In the genomic region with DNA sequence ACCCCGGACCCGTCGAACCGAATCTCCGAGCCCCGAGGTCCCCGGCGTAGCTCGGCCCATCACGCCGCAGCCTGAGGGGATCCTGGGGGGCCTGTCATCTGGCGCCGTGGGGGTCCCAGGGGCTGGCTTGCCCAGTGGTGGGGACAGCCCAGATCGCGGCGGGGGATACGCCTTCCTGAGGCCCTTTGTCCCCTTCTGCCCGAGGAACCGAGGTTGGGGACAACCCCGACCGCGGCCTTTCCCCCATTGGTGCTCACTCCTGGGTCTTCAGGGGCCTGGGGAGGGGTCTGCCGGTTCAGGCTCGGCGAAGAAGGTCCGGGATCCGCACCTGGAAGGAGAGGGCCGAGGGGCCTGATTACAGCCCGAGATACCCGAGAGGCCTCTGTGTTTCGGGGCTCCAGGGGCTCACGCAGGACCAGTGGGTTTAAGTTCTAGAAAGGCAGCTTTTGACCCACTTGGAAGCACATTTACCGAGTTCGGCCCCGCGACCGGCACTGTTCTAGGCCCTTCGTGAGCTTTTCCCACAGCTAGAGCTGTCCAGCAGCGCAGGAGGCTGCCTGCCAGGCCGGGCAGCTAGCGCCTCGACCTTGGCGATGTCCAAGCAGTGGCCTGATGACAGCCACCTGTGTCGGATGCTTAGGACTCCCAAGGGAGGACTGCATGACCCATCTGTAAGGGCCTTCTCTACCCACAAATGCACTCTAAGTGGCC, we compare ENCODE assay signal across 8 cellular contexts. TPM values are rescaled to one million over a fixed set of nuclear protein-coding genes. Genes with fewer than 3 reads are reported as not detected.
DNase-seq lines count a peak whose midpoint lies in the region; ATAC-seq and TF ChIP-seq lines count a peak whose summit lies in the region.

No MANE protein-coding gene starts in this region.

- CTCF ChIA-PET in SK-N-SH (lab: Yijun Ruan, JAX) = interaction anchor here (0.9 to 6.3 kb wide), 8 partner anchors 9 to 89 kb away, joined by 3 to 31 read pairs (median 14); no protein-coding TSS in a partner anchor

- TF ChIP-seq RAD21 in SK-N-SH (IDR thresholded peaks at IDR 0.05; ENCODE audit: low read length) = no peak

- H3K9ac ChIP-seq in H9 (ENCODE audit: extremely low read depth, insufficient read length, low read length) (peak overlapping the region; percentile 26), SK-N-SH (peak overlapping the region; percentile 88), neuronal stem cell (ENCODE audit: low read depth, low read length, poor library complexity) (peak overlapping the region; percentile 75)

- H3K79me2 ChIP-seq in H9 (ENCODE audit: insufficient read depth, low read length) = no peaks in the 10 kb centered on the region; the same call in 1 of the 2 replicates
- H3K79me2 ChIP-seq in SK-N-SH (ENCODE audit: insufficient read depth) = peaks cover 48% of the 10 kb centered on the region

- H4K5ac ChIP-seq in H9 (ENCODE audit: insufficient read length, low read depth, low read length) = no peak overlapping the region

- H3K18ac ChIP-seq in H9 (ENCODE audit: insufficient read length, low read depth, low read length) (no peak overlapping the region), neuronal stem cell (ENCODE audit: low read length) (peak overlapping the region; percentile 89)

- no peak overlapping the region for H2BK20ac ChIP-seq in H9 (ENCODE audit: low read depth, low read length, poor library complexity, severe bottlenecking)

- H3K4me3 ChIP-seq in GM06990 (replicated peaks; ENCODE audit: low read depth, low read length) (peak overlapping the region; percentile 86), SK-N-SH (ENCODE audit: low read depth in 2 of 2, low read length in 1 of 2) (peak overlapping the region; percentile 85 to 97), neuronal stem cell (ENCODE audit: low read length in 2 of 2) (peak overlapping the region; percentile 66 to 97)

- no peak overlapping the region for H4K91ac ChIP-seq in H9 (ENCODE audit: insufficient read length, low read depth, low read length)
- H4K91ac ChIP-seq in neuronal stem cell (ENCODE audit: low read depth, low read length, poor library complexity) = no peak overlapping the region

- DNase-seq in GM06990 (ENCODE audit: extremely low read depth, insufficient read length) (peak; percentile 24), H9 (no peak), SK-N-SH (no peak), fibroblast of gingiva (ENCODE audit: low read depth) (peak; percentile 10), neuronal stem cell (ENCODE audit: low spot score) (no peak), hippocampal formation (lab: John Stamatoyannopoulos, UW) (no peak), NCI-H2196 (lab: John Stamatoyannopoulos, UW; ENCODE audit: unreplicated experiment) (no peak)

- H2BK15ac ChIP-seq in H9 (ENCODE audit: low read depth, low read length) (no peak overlapping the region), neuronal stem cell (ENCODE audit: low read length) (no peak overlapping the region)

- H3K23ac ChIP-seq in H9 (ENCODE audit: insufficient read length, low read depth, low read length) = no peak overlapping the region
- peak overlapping the region; percentile 32 for H3K23ac ChIP-seq in neuronal stem cell (ENCODE audit: low read depth, low read length, poor library complexity)

- no peak overlapping the region for H3K27ac Mint-ChIP-seq in H9

- H4K20me1 ChIP-seq in H9 (ENCODE audit: control insufficient read depth, insufficient read depth, insufficient read length) = no peaks in the 10 kb centered on the region
- H4K20me1 ChIP-seq in SK-N-SH (ENCODE audit: insufficient read depth) = no peaks in the 10 kb centered on the region

- peaks cover 9% of the 10 kb centered on the region for H3K23me2 ChIP-seq in H9 (ENCODE audit: insufficient read length, low read depth, low read length, poor library complexity, severe bottlenecking)

- no peak overlapping the region for H3T11ph ChIP-seq in H9 (ENCODE audit: low read length)

- H3K4me1 ChIP-seq in H9 (ENCODE audit: insufficient read depth, low read length) (peaks cover 11% of the 10 kb centered on the region), SK-N-SH (ENCODE audit: control insufficient read depth in 1 of 2, insufficient read depth in 2 of 2, low read depth in 1 of 2, low read length in 1 of 2) (peaks cover 33 to 74% of the 10 kb centered on the region in 2 experiments), neuronal stem cell (ENCODE audit: control insufficient read depth in 2 of 2, insufficient read depth in 1 of 2, low read depth in 1 of 2, low read length in 2 of 2) (peaks cover 11 to 14% of the 10 kb centered on the region in 2 donors)

- no peaks in the 10 kb centered on the region for H3K9me3 Mint-ChIP-seq in H9

- H3F3A ChIP-seq in SK-N-SH (replicated peaks; ENCODE audit: insufficient read depth) = peaks cover 24% of the 10 kb centered on the region

- H2BK120ac ChIP-seq in H9 (ENCODE audit: low read depth, low read length, poor library complexity, severe bottlenecking) (no peak overlapping the region), neuronal stem cell (ENCODE audit: low read depth, low read length) (no peak overlapping the region)

- H2AK5ac ChIP-seq in H9 (ENCODE audit: insufficient read length, low read length) (no peak overlapping the region), neuronal stem cell (ENCODE audit: low read depth, low read length) (peak overlapping the region; percentile 44)

- H3K14ac ChIP-seq in H9 (ENCODE audit: insufficient read depth, low read length) (no peak overlapping the region), neuronal stem cell (ENCODE audit: low read length) (peak overlapping the region; percentile 32)

- no peaks in the 10 kb centered on the region for H3K36me3 Mint-ChIP-seq in H9 (ENCODE audit: insufficient read depth in 1 of 3, low read depth in 3 of 3)

- no peaks in the 10 kb centered on the region for H3K79me1 ChIP-seq in H9 (ENCODE audit: insufficient read depth, low read depth, low read length, poor library complexity, severe bottlenecking)
- H3K79me1 ChIP-seq in neuronal stem cell (ENCODE audit: low read depth, low read length) = peaks cover 2% of the 10 kb centered on the region

- ATAC-seq in HG02884 (IDR thresholded peaks at IDR 0.05; ENCODE audit: unreplicated experiment) = no peak

- H2BK5ac ChIP-seq in H9 (ENCODE audit: insufficient read length, low read length) (no peak overlapping the region), neuronal stem cell (ENCODE audit: low read length) (peak overlapping the region; percentile 79)

- H3K36me3 ChIP-seq in GM06990 (ENCODE audit: control insufficient read depth, insufficient read depth, low read length) = no peaks in the 10 kb centered on the region
- peaks cover 0 to under 1% of the 10 kb centered on the region in 2 experiments for H3K36me3 ChIP-seq in SK-N-SH (replicated peaks in 1 of 2; ENCODE audit: control insufficient read depth in 1 of 2, insufficient read depth in 2 of 2, low read length in 1 of 2)
- no peaks in the 10 kb centered on the region for H3K36me3 ChIP-seq in neuronal stem cell (replicated peaks in 1 of 2; ENCODE audit: control insufficient read depth in 2 of 2, insufficient read depth in 2 of 2, low read length in 2 of 2)

- H3K9me3 ChIP-seq in H9 (ENCODE audit: control insufficient read depth, low read depth, low read length) = no peaks in the 10 kb centered on the region
- no peaks in the 10 kb centered on the region for H3K9me3 ChIP-seq in SK-N-SH
- no peaks in the 10 kb centered on the region for H3K9me3 ChIP-seq in neuronal stem cell (replicated peaks in 1 of 2; ENCODE audit: control insufficient read depth in 2 of 2, insufficient read depth in 1 of 2, low read depth in 1 of 2, low read length in 2 of 2)

- H3K27me3 Mint-ChIP-seq in H9 (ENCODE audit: low read depth) = no peaks in the 10 kb centered on the region; the same call in 1 of the 2 replicates

- TF ChIP-seq EP300 in SK-N-SH (IDR thresholded peaks at IDR 0.05; ENCODE audit: borderline replicate concordance in 1 of 2, low read depth in 1 of 2, low read length in 1 of 2) = no peak

- POLR2A ChIA-PET in SK-N-SH (lab: Yijun Ruan, JAX) = interaction anchor here (0.8 to 2.6 kb wide), 6 partner anchors 9 to 32 kb away, joined by 3 to 14 read pairs (median 4); no protein-coding TSS in a partner anchor

- H3K56ac ChIP-seq in H9 (ENCODE audit: insufficient read length, low read depth, low read length) = no peak overlapping the region

- H3K4ac ChIP-seq in H9 (ENCODE audit: low read depth, low read length) = no peak overlapping the region
- no peak overlapping the region for H3K4ac ChIP-seq in neuronal stem cell (ENCODE audit: low read length)

- no peak overlapping the region for H3K4me3 Mint-ChIP-seq in H9

- WGBS in H9 (ENCODE audit: extremely low coverage, insufficient read length, low lambda C conversion rate) = no CpG with 5 or more reads among the region's 44 CpGs
- 7% methylated on average over 26 of the region's 44 CpGs for WGBS in SK-N-SH (ENCODE audit: low lambda C conversion rate)
- WGBS in neuronal stem cell (ENCODE audit: extremely low coverage in 2 of 2, insufficient read length in 2 of 2, insufficient replicate concordance in 1 of 2), 2 donors = no CpG with 5 or more reads among the region's 44 CpGs

- H2BK12ac ChIP-seq in H9 (ENCODE audit: insufficient read length, low read depth, low read length) (no peak overlapping the region), neuronal stem cell (ENCODE audit: low read length) (peak overlapping the region; percentile 93)

- H3K4me1 Mint-ChIP-seq in H9 = peaks cover 14 to 37% of the 10 kb centered on the region in 2 experiments

- no peak overlapping the region for H3K27ac ChIP-seq in H9 (ENCODE audit: insufficient read length, low read depth, low read length)
- H3K27ac ChIP-seq in SK-N-SH (ENCODE audit: low read depth in 2 of 2, low read length in 1 of 2) = peak overlapping the region; percentile 97
- no peak overlapping the region for H3K27ac ChIP-seq in neuronal stem cell (replicated peaks; ENCODE audit: low read length)

- H3K9me2 ChIP-seq in SK-N-SH = no peaks in the 10 kb centered on the region

- no peak for TF ChIP-seq CTCF in GM06990 (IDR thresholded peaks at IDR 0.05; ENCODE audit: insufficient read depth, low read length, poor library complexity, severe bottlenecking)
- TF ChIP-seq CTCF in H9 (conservative IDR thresholded peaks at IDR 0.05) = no peak
- no peak for TF ChIP-seq CTCF in SK-N-SH (IDR thresholded peaks at IDR 0.05)

- H4K8ac ChIP-seq in H9 (replicated peaks; ENCODE audit: insufficient read length, low read depth, low read length) = no peak overlapping the region
- no peak overlapping the region for H4K8ac ChIP-seq in neuronal stem cell (ENCODE audit: low read depth, low read length)

- no peak overlapping the region for H2AFZ ChIP-seq in H9 (ENCODE audit: low read length)
- no peak overlapping the region for H2AFZ ChIP-seq in SK-N-SH (ENCODE audit: low read depth)
- peak overlapping the region; percentile 91 for H2AFZ ChIP-seq in neuronal stem cell (ENCODE audit: low read length)

- H3K27me3 ChIP-seq in GM06990 (replicated peaks; ENCODE audit: control insufficient read depth, insufficient read depth, low read length) (no peaks in the 10 kb centered on the region), H9 (ENCODE audit: insufficient read depth, low read length) (no peaks in the 10 kb centered on the region), SK-N-SH (ENCODE audit: insufficient read depth) (no peaks in the 10 kb centered on the region), neuronal stem cell (ENCODE audit: control insufficient read depth in 3 of 3, insufficient read depth in 3 of 3, low read depth in 1 of 3, low read length in 3 of 3) (no peaks in the 10 kb centered on the region)

- H3K4me2 ChIP-seq in H9 (ENCODE audit: insufficient read depth, insufficient read length, low read length) (peak overlapping the region; percentile 51), SK-N-SH (peak overlapping the region; percentile 94), neuronal stem cell (ENCODE audit: insufficient read depth, low read length, poor library complexity, severe bottlenecking) (peak overlapping the region; percentile 73)

RNA-seq across cellular contexts. Expression of gene ABHD2, which starts 0.5 kb away (rescaled TPM):
- total RNA-seq in H9 (2021) = 15.6 and 17.5 TPM in 2 replicates
- polyA plus RNA-seq in SK-N-SH (2012; rRNA removed) = 19.2 and 25.7 TPM in 2 replicates
- polyA plus RNA-seq in SK-N-SH (2012; cell fraction: cytosol; rRNA removed) = 12.3 and 17.4 TPM in 2 replicates
- 15.6 and 19.9 TPM in 2 replicates for polyA plus RNA-seq in SK-N-SH (2012; cell fraction: nucleus; rRNA removed)
- polyA plus RNA-seq in neuronal stem cell (2013, experiment 1 of 2) = 7.2 TPM
- 7.2 TPM for polyA plus RNA-seq in neuronal stem cell (2013, experiment 2 of 2)

Comparison
In these comparisons a context has a peak if more than half of its experiments do, and no peak if none do; other contexts are left out.
1. DNase-seq: peak in GM06990 (single experiment) and fibroblast of gingiva (single experiment); none in H9 (single experiment), SK-N-SH (single experiment), neuronal stem cell (single experiment), hippocampal formation (0 of 2) and NCI-H2196 (single experiment).
2. H3K27ac ChIP-seq: peak in SK-N-SH (2 of 2); none in H9 (single experiment) and neuronal stem cell (single experiment).
3. H3K9ac ChIP-seq: peak in every context shown above with its lines; median percentile 88 in SK-N-SH; 75 in neuronal stem cell; 26 in H9.
4. Peak in every context shown above with its lines, with median percentiles within 50 percentile points of each other: H3K4me3 ChIP-seq and H3K4me2 ChIP-seq.